Comparison of ENCODE assay signal across 10 cellular contexts in the genomic region with DNA sequence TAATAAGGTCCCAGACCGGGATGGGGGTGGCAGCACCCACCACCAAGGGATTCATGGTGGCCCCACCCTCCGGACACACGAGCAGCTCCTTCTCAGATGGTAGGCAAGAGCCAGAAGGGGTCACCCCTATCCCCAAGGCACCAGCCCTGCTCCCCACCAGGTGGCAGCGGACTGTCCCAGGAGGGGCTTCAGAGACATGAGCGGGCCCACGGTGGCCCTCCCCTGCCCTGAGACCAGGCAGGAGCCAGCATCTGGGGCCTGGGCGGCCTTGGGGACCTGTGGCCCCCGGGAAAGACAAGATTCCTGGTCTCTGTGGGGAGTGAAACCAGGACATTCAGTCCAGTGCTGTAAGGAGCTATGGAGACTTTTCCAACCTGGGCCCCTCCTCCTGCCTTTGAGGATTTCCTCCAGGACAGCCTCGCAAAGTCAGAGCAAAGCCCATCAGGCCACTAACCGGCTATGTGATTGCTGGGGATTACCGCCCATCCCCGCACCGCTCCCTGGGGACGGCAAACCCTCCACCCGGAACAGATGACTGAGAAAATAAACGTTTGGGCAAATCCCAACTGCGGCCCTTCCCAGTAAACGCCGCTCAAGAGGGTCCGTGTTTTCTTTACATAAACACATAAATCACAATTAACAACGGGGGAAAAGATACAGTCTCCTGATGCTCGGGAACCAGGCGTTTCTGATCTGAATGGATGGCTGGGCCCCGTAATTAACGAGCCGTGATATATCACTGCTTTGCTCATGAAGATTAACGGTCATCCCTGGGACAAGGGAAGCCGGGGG. TPM values are rescaled to one million over a fixed set of nuclear protein-coding genes. Genes with fewer than 3 reads are reported as not detected.
DNase-seq lines count a peak whose midpoint lies in the region; ATAC-seq and TF ChIP-seq lines count a peak whose summit lies in the region.
"Had no signal": no experiment of that assay in that cellular context is flagged by ENCODE, and none has a peak within 500 bp of the region (broad histone marks: within the 10 kb centered on the region; RNA-seq: fewer than 3 reads in every experiment).

No MANE protein-coding gene starts in this region.

- no peak for ATAC-seq in HG02763 (IDR thresholded peaks at IDR 0.05; ENCODE audit: unreplicated experiment)
- ATAC-seq in activated T-cell treated with anti-CD3 and anti-CD28 coated beads, Interleukin-2, amount 50 U/mL, for 72 hours (replicated peaks in 1 of 2) = no peak

- H3K9me3 Mint-ChIP-seq in nephron = peaks cover 3% of the 10 kb centered on the region
- no peaks in the 10 kb centered on the region for H3K9me3 Mint-ChIP-seq in immature natural killer cell
- no peaks in the 10 kb centered on the region for H3K9me3 Mint-ChIP-seq in activated T-cell treated with anti-CD3 and anti-CD28 coated beads, Interleukin-2, amount 50 U/mL, for 72 hours
- H3K9me3 Mint-ChIP-seq: activated naive CD8-positive, alpha-beta T cell treated with anti-CD3 and anti-CD28 coated beads, Interleukin-2, amount 10 ng/mL, durations not matched to agents 7 days and 5 days; T-helper 1 cell treated with Interleukin-12 subunit alpha and Interleukin-12 subunit beta and Interleukin-4 antibody, amounts not matched to agents 30 μg/mL and 1 μg/mL, for 36 hours had no signal

- TF ChIP-seq CTCF in LNCAP (IDR thresholded peaks at IDR 0.05) (peak; percentile 29), WERI-Rb-1 (IDR thresholded peaks at IDR 0.05; ENCODE audit: low read depth, low read length) (peak; percentile 82), nephron (IDR thresholded peaks at IDR 0.05; ENCODE audit: unreplicated experiment in 3 of 3) (peak; percentile 30 to 49 (median 42))

- peak; percentile 41 for DNase-seq in Caki2 (ENCODE audit: low read depth)
- peak; percentile 89 for DNase-seq in WERI-Rb-1
- no peak for DNase-seq in immature natural killer cell
- no peak for DNase-seq in effector CD4-positive, alpha-beta T cell
- DNase-seq in activated T-cell treated with anti-CD3 and anti-CD28 coated beads, Interleukin-2, amount 50 U/mL, for 72 hours = no peak
- DNase-seq: activated naive CD8-positive, alpha-beta T cell treated with anti-CD3 and anti-CD28 coated beads, Interleukin-2, amount 10 ng/mL, durations not matched to agents 7 days and 5 days had no signal

- H3K27me3 Mint-ChIP-seq in nephron (ENCODE audit: low read depth) (peaks cover 60% of the 10 kb centered on the region), immature natural killer cell (ENCODE audit: low read depth in 3 of 3) (peaks cover 0 to 8% (median 2%) of the 10 kb centered on the region in 3 donors)
- no peaks in the 10 kb centered on the region for H3K27me3 Mint-ChIP-seq in activated T-cell treated with anti-CD3 and anti-CD28 coated beads, Interleukin-2, amount 50 U/mL, for 72 hours (ENCODE audit: low read depth)

- H3K4me3 ChIP-seq in WERI-Rb-1 (ENCODE audit: low read depth, low read length) = peak overlapping the region; percentile 15

- H3K27ac Mint-ChIP-seq in nephron (peak overlapping the region in 1 of 3 experiments; percentile 59), immature natural killer cell (no peak overlapping the region)
- H3K27ac Mint-ChIP-seq in activated T-cell treated with anti-CD3 and anti-CD28 coated beads, Interleukin-2, amount 50 U/mL, for 72 hours = no peak overlapping the region
- H3K27ac Mint-ChIP-seq: activated naive CD8-positive, alpha-beta T cell treated with anti-CD3 and anti-CD28 coated beads, Interleukin-2, amount 10 ng/mL, durations not matched to agents 7 days and 5 days; T-helper 1 cell treated with Interleukin-12 subunit alpha and Interleukin-12 subunit beta and Interleukin-4 antibody, amounts not matched to agents 30 μg/mL and 1 μg/mL, for 36 hours had no signal

- no peaks in the 10 kb centered on the region for H3K36me3 Mint-ChIP-seq in nephron (ENCODE audit: low read depth)
- H3K36me3 Mint-ChIP-seq in immature natural killer cell = no peaks in the 10 kb centered on the region
- H3K36me3 Mint-ChIP-seq in activated T-cell treated with anti-CD3 and anti-CD28 coated beads, Interleukin-2, amount 50 U/mL, for 72 hours (ENCODE audit: insufficient read depth in 2 of 2) = no peaks in the 10 kb centered on the region
- H3K36me3 Mint-ChIP-seq: activated naive CD8-positive, alpha-beta T cell treated with anti-CD3 and anti-CD28 coated beads, Interleukin-2, amount 10 ng/mL, durations not matched to agents 7 days and 5 days had no signal

- peaks cover 38% of the 10 kb centered on the region for H3K4me1 Mint-ChIP-seq in nephron
- H3K4me1 Mint-ChIP-seq in immature natural killer cell = no peaks in the 10 kb centered on the region
- H3K4me1 Mint-ChIP-seq in activated T-cell treated with anti-CD3 and anti-CD28 coated beads, Interleukin-2, amount 50 U/mL, for 72 hours (ENCODE audit: low read depth) = no peaks in the 10 kb centered on the region
- H3K4me1 Mint-ChIP-seq: activated naive CD8-positive, alpha-beta T cell treated with anti-CD3 and anti-CD28 coated beads, Interleukin-2, amount 10 ng/mL, durations not matched to agents 7 days and 5 days had no signal

- peak overlapping the region in 2 of 3 experiments; percentile 22 to 49 for H3K4me3 Mint-ChIP-seq in nephron
- no peak overlapping the region for H3K4me3 Mint-ChIP-seq in immature natural killer cell
- H3K4me3 Mint-ChIP-seq in activated T-cell treated with anti-CD3 and anti-CD28 coated beads, Interleukin-2, amount 50 U/mL, for 72 hours = no peak overlapping the region
- H3K4me3 Mint-ChIP-seq: activated naive CD8-positive, alpha-beta T cell treated with anti-CD3 and anti-CD28 coated beads, Interleukin-2, amount 10 ng/mL, durations not matched to agents 7 days and 5 days; T-helper 1 cell treated with Interleukin-12 subunit alpha and Interleukin-12 subunit beta and Interleukin-4 antibody, amounts not matched to agents 30 μg/mL and 1 μg/mL, for 36 hours had no signal

- no peaks in the 10 kb centered on the region for H3K27me3 ChIP-seq in WERI-Rb-1 (ENCODE audit: insufficient read depth, low read depth, severe bottlenecking)

- peak overlapping the region; percentile 86 for H3K27ac ChIP-seq in WERI-Rb-1

- no peaks in the 10 kb centered on the region for H3K9me3 ChIP-seq in WERI-Rb-1 (ENCODE audit: severe bottlenecking)

- H3K36me3 ChIP-seq in WERI-Rb-1 = no peaks in the 10 kb centered on the region

- in situ Hi-C loops in Caki2 (cut with HindIII; ENCODE audit: low pct_unique_long_range_greater_than_20kb, low sequenced_read_pairs) = no loop called here

RNA-seq across cellular contexts. Expression of a gene that starts 50.9 kb away (rescaled TPM):
- 2.6 and 3.3 TPM in 2 replicates for total RNA-seq in Caki2 (2014; rRNA removed; shearing (Covaris generic); ENCODE audit: low replicate concordance)
- polyA plus RNA-seq in immature natural killer cell = not detected
- total RNA-seq in activated T-cell treated with anti-CD3 and anti-CD28 coated beads, Interleukin-2, amount 50 U/mL, for 72 hours = under 1 TPM in 1 of 2 donors, not detected in 1; 0.14 TPM
- total RNA-seq: activated naive CD8-positive, alpha-beta T cell treated with anti-CD3 and anti-CD28 coated beads, Interleukin-2, amount 10 ng/mL, durations not matched to agents 7 days and 5 days had no signal

Comparison
In these comparisons a context has a peak if more than half of its experiments do, and no peak if none do; other contexts are left out.
1. DNase-seq: peak in Caki2 (single experiment) and WERI-Rb-1 (single experiment); none in immature natural killer cell (0 of 3), effector CD4-positive, alpha-beta T cell (single experiment) and activated T-cell treated with anti-CD3 and anti-CD28 coated beads, Interleukin-2, amount 50 U/mL, for 72 hours (0 of 2).
2. CTCF ChIP-seq: peak in every context shown above with its lines; median percentile 82 in WERI-Rb-1; 42 in nephron; 29 in LNCAP.
3. H3K4me3 Mint-ChIP-seq: peak in nephron (2 of 3); none in immature natural killer cell (0 of 5) and activated T-cell treated with anti-CD3 and anti-CD28 coated beads, Interleukin-2, amount 50 U/mL, for 72 hours (0 of 2).